23 cellular contexts compared by ENCODE assay signal in genomic region chr10:22803201-22803895, GRCh38.
DNase-seq lines count a peak whose midpoint lies in the region; ATAC-seq and TF ChIP-seq lines count a peak whose summit lies in the region.
"Had no signal": no experiment of that assay in that cellular context is flagged by ENCODE, and none has a peak within 500 bp of the region (broad histone marks: within the 10 kb centered on the region; RNA-seq: fewer than 3 reads in every experiment).

No MANE protein-coding gene starts in this region.

- H3K4me3 ChIP-seq in adipocyte (ENCODE audit: low read length) (peak overlapping the region; percentile 23), fibroblast of mammary gland (ENCODE audit: control insufficient read depth, low read depth, low read length) (no peak overlapping the region), skeletal muscle satellite cell (ENCODE audit: low read length) (no peak overlapping the region)
- H3K4me3 ChIP-seq: gastrocnemius medialis, neural progenitor cell, thoracic aorta had no signal

- no peaks in the 10 kb centered on the region for H3K27me3 Mint-ChIP-seq in activated naive CD8-positive, alpha-beta T cell treated with anti-CD3 and anti-CD28 coated beads, Interleukin-2, amount 50 U/mL, for 24 hours
- no peaks in the 10 kb centered on the region for H3K27me3 Mint-ChIP-seq in activated naive CD4-positive, alpha-beta T cell treated with anti-CD3 and anti-CD28 coated beads, Interleukin-2, amount 10 ng/mL, durations not matched to agents 7 days and 5 days
- H3K27me3 Mint-ChIP-seq: central memory CD8-positive, alpha-beta T cell had no signal

- no peaks in the 10 kb centered on the region for H3K4me1 Mint-ChIP-seq in activated naive CD8-positive, alpha-beta T cell treated with anti-CD3 and anti-CD28 coated beads, Interleukin-2, amount 50 U/mL, for 24 hours
- H3K4me1 Mint-ChIP-seq in activated naive CD4-positive, alpha-beta T cell treated with anti-CD3 and anti-CD28 coated beads, Interleukin-2, amount 10 ng/mL, durations not matched to agents 7 days and 5 days: no peaks in the 10 kb centered on the region
- H3K4me1 Mint-ChIP-seq: activated naive CD8-positive, alpha-beta T cell treated with anti-CD3 and anti-CD28 coated beads, Interleukin-2, amount 10 ng/mL, durations not matched to agents 7 days and 5 days; central memory CD8-positive, alpha-beta T cell; stimulated activated effector memory CD8-positive, alpha-beta T cell treated with anti-CD3 and anti-CD28 coated beads, Interleukin-12 subunit alpha, Interleukin-12 subunit beta, amount 100 ng/mL, for 72 hours had no signal

- no peaks in the 10 kb centered on the region for H3K9me3 Mint-ChIP-seq in activated naive CD8-positive, alpha-beta T cell treated with anti-CD3 and anti-CD28 coated beads, Interleukin-2, amount 50 U/mL, for 24 hours
- H3K9me3 Mint-ChIP-seq in activated naive CD4-positive, alpha-beta T cell treated with anti-CD3 and anti-CD28 coated beads, Interleukin-2, amount 10 ng/mL, durations not matched to agents 7 days and 5 days: no peaks in the 10 kb centered on the region
- H3K9me3 Mint-ChIP-seq: activated naive CD8-positive, alpha-beta T cell treated with anti-CD3 and anti-CD28 coated beads, Interleukin-2, amount 10 ng/mL, durations not matched to agents 7 days and 5 days; central memory CD8-positive, alpha-beta T cell; neural progenitor cell; stimulated activated effector memory CD8-positive, alpha-beta T cell treated with anti-CD3 and anti-CD28 coated beads, Interleukin-12 subunit alpha, Interleukin-12 subunit beta, amount 100 ng/mL, for 72 hours had no signal

- CTCF ChIA-PET in activated naive CD4-positive, alpha-beta T cell treated with anti-CD3 and anti-CD28 coated beads, Interleukin-2, amount 10 ng/mL, durations not matched to agents 7 days and 5 days (lab: Charles Lee): no interaction called here

- TF ChIP-seq CTCF in fibroblast of mammary gland (conservative IDR thresholded peaks at IDR 0.05; ENCODE audit: control insufficient read depth, insufficient read depth, low read depth, low read length): no peak

- ATAC-seq in activated naive CD8-positive, alpha-beta T cell treated with anti-CD3 and anti-CD28 coated beads, Interleukin-2, amount 50 U/mL, for 24 hours: no peak
- ATAC-seq in GM18520 (IDR thresholded peaks at IDR 0.05; ENCODE audit: unreplicated experiment): no peak
- ATAC-seq: gastrocnemius medialis; HCT116; left lobe of liver; stimulated activated effector memory CD8-positive, alpha-beta T cell treated with anti-CD3 and anti-CD28 coated beads, Interleukin-12 subunit alpha, Interleukin-12 subunit beta, amount 100 ng/mL, for 72 hours had no signal

- no peaks in the 10 kb centered on the region for H3K36me3 Mint-ChIP-seq in activated naive CD8-positive, alpha-beta T cell treated with anti-CD3 and anti-CD28 coated beads, Interleukin-2, amount 50 U/mL, for 24 hours (ENCODE audit: low read depth)
- H3K36me3 Mint-ChIP-seq in activated naive CD4-positive, alpha-beta T cell treated with anti-CD3 and anti-CD28 coated beads, Interleukin-2, amount 10 ng/mL, durations not matched to agents 7 days and 5 days: no peaks in the 10 kb centered on the region
- H3K36me3 Mint-ChIP-seq: neural progenitor cell; stimulated activated effector memory CD8-positive, alpha-beta T cell treated with anti-CD3 and anti-CD28 coated beads, Interleukin-12 subunit alpha, Interleukin-12 subunit beta, amount 100 ng/mL, for 72 hours had no signal

- DNase-seq in DMS79 treated with DMSO at 0.1 percent for 48 hours (lab: John Stamatoyannopoulos, UW): peak; percentile 1
- no peak for DNase-seq in DMS79 (lab: John Stamatoyannopoulos, UW)
- DNase-seq in adipocyte (ENCODE audit: low read depth): peak; percentile 84
- peak; percentile 69 for DNase-seq in fibroblast of mammary gland (ENCODE audit: low read depth)
- DNase-seq in activated naive CD8-positive, alpha-beta T cell treated with anti-CD3 and anti-CD28 coated beads, Interleukin-2, amount 50 U/mL, for 24 hours: no peak
- DNase-seq in activated naive CD4-positive, alpha-beta T cell treated with anti-CD3 and anti-CD28 coated beads, Interleukin-2, amount 10 ng/mL, durations not matched to agents 7 days and 5 days: no peak
- DNase-seq: activated CD4-positive, alpha-beta T cell treated with anti-CD3 and anti-CD28 coated beads for 1 hour; activated naive CD8-positive, alpha-beta T cell treated with anti-CD3 and anti-CD28 coated beads, Interleukin-2, amount 10 ng/mL, durations not matched to agents 7 days and 5 days; gastrocnemius medialis; KG1; NCI-H1105; NCI-H2171; NCI-H69; T1000 had no signal

- H3K36me3 ChIP-seq in adipocyte (ENCODE audit: control insufficient read depth, insufficient read depth, low read length, severe bottlenecking): no peaks in the 10 kb centered on the region
- no peaks in the 10 kb centered on the region for H3K36me3 ChIP-seq in skeletal muscle satellite cell (ENCODE audit: insufficient read depth, low read length)
- H3K36me3 ChIP-seq: gastrocnemius medialis, neural progenitor cell, thoracic aorta had no signal

- peak overlapping the region; percentile 54 for H3K4me2 ChIP-seq in skeletal muscle satellite cell (ENCODE audit: low read length)
- H3K4me2 ChIP-seq: neural progenitor cell had no signal

- H3K9ac ChIP-seq in adipocyte (ENCODE audit: low read length) (peak overlapping the region; percentile 38), skeletal muscle satellite cell (ENCODE audit: low read depth, low read length) (no peak overlapping the region)
- H3K9ac ChIP-seq: neural progenitor cell had no signal

- H3K27me3 ChIP-seq in adipocyte (replicated peaks; ENCODE audit: control insufficient read depth, insufficient read depth, low read length) (no peaks in the 10 kb centered on the region), skeletal muscle satellite cell (ENCODE audit: control insufficient read depth, insufficient read depth, low read length) (no peaks in the 10 kb centered on the region)
- H3K27me3 ChIP-seq: gastrocnemius medialis, neural progenitor cell had no signal

- H3K9me3 ChIP-seq in adipocyte (ENCODE audit: control insufficient read depth, low read length) (no peaks in the 10 kb centered on the region), skeletal muscle satellite cell (replicated peaks; ENCODE audit: low read length) (no peaks in the 10 kb centered on the region)
- H3K9me3 ChIP-seq: gastrocnemius medialis, thoracic aorta had no signal

- H3K4me1 ChIP-seq in adipocyte (ENCODE audit: control insufficient read depth, insufficient read depth, low read length): peaks cover 38% of the 10 kb centered on the region
- H3K4me1 ChIP-seq in skeletal muscle satellite cell (ENCODE audit: control insufficient read depth, insufficient read depth, low read length): peaks cover 32% of the 10 kb centered on the region
- H3K4me1 ChIP-seq: neural progenitor cell had no signal

- no peak overlapping the region for H3K27ac Mint-ChIP-seq in activated naive CD8-positive, alpha-beta T cell treated with anti-CD3 and anti-CD28 coated beads, Interleukin-2, amount 50 U/mL, for 24 hours
- no peak overlapping the region for H3K27ac Mint-ChIP-seq in activated naive CD4-positive, alpha-beta T cell treated with anti-CD3 and anti-CD28 coated beads, Interleukin-2, amount 10 ng/mL, durations not matched to agents 7 days and 5 days
- H3K27ac Mint-ChIP-seq: activated naive CD8-positive, alpha-beta T cell treated with anti-CD3 and anti-CD28 coated beads, Interleukin-2, amount 10 ng/mL, durations not matched to agents 7 days and 5 days; activated T-helper 1 cell treated with anti-CD3 and anti-CD28 coated beads, Interleukin-12 subunit alpha, Interleukin-12 subunit beta, Interleukin-2, Interleukin-4 antibody, amounts not matched to agents 30 ng/mL and 10 ng/mL and 1 ng/mL, durations not matched to agents 14 hours and 24 hours and 36 hours; neural progenitor cell; stimulated activated effector memory CD8-positive, alpha-beta T cell treated with anti-CD3 and anti-CD28 coated beads, Interleukin-12 subunit alpha, Interleukin-12 subunit beta, amount 100 ng/mL, for 72 hours had no signal

- no peak overlapping the region for H3K4me3 Mint-ChIP-seq in activated naive CD8-positive, alpha-beta T cell treated with anti-CD3 and anti-CD28 coated beads, Interleukin-2, amount 50 U/mL, for 24 hours
- no peak overlapping the region for H3K4me3 Mint-ChIP-seq in activated naive CD4-positive, alpha-beta T cell treated with anti-CD3 and anti-CD28 coated beads, Interleukin-2, amount 10 ng/mL, durations not matched to agents 7 days and 5 days
- H3K4me3 Mint-ChIP-seq: activated naive CD8-positive, alpha-beta T cell treated with anti-CD3 and anti-CD28 coated beads, Interleukin-2, amount 10 ng/mL, durations not matched to agents 7 days and 5 days; activated T-helper 1 cell treated with anti-CD3 and anti-CD28 coated beads, Interleukin-12 subunit alpha, Interleukin-12 subunit beta, Interleukin-2, Interleukin-4 antibody, amounts not matched to agents 30 ng/mL and 10 ng/mL and 1 ng/mL, durations not matched to agents 14 hours and 24 hours and 36 hours; central memory CD8-positive, alpha-beta T cell; neural progenitor cell; stimulated activated effector memory CD8-positive, alpha-beta T cell treated with anti-CD3 and anti-CD28 coated beads, Interleukin-12 subunit alpha, Interleukin-12 subunit beta, amount 100 ng/mL, for 72 hours had no signal

Comparison
In these comparisons a context has a peak if more than half of its experiments do, and no peak if none do; other contexts are left out.
1. DNase-seq: peak in DMS79 treated with DMSO at 0.1 percent for 48 hours (single experiment), adipocyte (single experiment) and fibroblast of mammary gland (single experiment); none in DMS79 (single experiment), activated naive CD8-positive, alpha-beta T cell treated with anti-CD3 and anti-CD28 coated beads, Interleukin-2, amount 50 U/mL, for 24 hours (single experiment) and activated naive CD4-positive, alpha-beta T cell treated with anti-CD3 and anti-CD28 coated beads, Interleukin-2, amount 10 ng/mL, durations not matched to agents 7 days and 5 days (single experiment).